In the genomic region with DNA sequence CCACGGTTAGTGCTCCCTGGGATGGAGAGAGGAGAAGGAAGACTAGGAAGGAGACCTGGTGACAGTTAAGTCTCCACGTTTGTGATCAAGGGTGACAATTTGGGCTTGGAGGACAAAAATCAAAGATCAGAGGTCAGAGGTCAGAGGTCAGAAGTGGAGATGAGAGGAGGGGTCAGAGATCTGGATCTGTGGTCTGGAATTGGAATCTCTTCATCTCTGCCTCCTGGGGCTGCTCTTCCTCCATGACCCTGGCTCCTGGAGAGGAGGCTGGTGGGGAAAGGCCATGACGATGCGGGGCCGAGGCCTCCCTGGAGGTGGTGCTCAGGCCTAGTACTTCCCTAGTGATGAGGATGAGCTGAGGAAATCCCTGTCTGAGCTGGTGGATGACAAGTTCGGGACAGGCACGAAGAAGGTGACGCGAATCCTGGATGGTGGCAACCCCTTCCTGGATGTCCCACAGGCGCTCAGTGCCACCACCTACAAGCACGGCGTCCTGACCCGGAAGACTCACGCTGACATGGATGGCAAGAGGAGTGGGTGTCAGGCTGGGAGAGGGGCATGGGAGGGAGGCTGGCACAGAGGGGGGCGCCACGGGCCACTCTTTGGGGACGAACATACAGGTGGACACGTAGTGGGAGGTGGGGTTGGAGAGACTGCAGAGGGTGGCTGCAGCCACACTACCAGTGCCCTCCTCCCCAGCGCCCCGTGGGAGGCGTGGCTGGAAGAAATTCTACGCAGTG, we compare ENCODE assay signal across 30 cellular contexts. TPM values are rescaled to one million over a fixed set of nuclear protein-coding genes. Genes with fewer than 3 reads are reported as not detected.
DNase-seq lines count a peak whose midpoint lies in the region; ATAC-seq and TF ChIP-seq lines count a peak whose summit lies in the region.
"Had no signal": no experiment of that assay in that cellular context is flagged by ENCODE, and none has a peak within 500 bp of the region (broad histone marks: within the 10 kb centered on the region; RNA-seq: fewer than 3 reads in every experiment).

No MANE protein-coding gene starts in this region.

- no peaks in the 10 kb centered on the region for H3K27me3 ChIP-seq in upper lobe of right lung
- H3K27me3 ChIP-seq: BLaER1 treated with 17β-estradiol and CSF1 and Interleukin-3, amounts not matched to agents 10 nM and 100 nM had no signal

- no peaks in the 10 kb centered on the region for H3K36me3 Mint-ChIP-seq in natural killer cell treated with Interleukin-12 subunit alpha and Interleukin-12 subunit beta and Interleukin-15 and Interleukin-18, amount 100 ng/mL, for 72 hours
- H3K36me3 Mint-ChIP-seq in natural killer cell (no peaks in the 10 kb centered on the region), endothelial cell (ENCODE audit: low read depth, unreplicated experiment) (no peaks in the 10 kb centered on the region), nephron progenitor cell (ENCODE audit: low read depth) (no peaks in the 10 kb centered on the region), osteocyte (ENCODE audit: unreplicated experiment) (no peaks in the 10 kb centered on the region)
- H3K36me3 Mint-ChIP-seq: CD8-positive, alpha-beta memory T cell had no signal

- no peak for TF ChIP-seq CTCF in natural killer cell (IDR thresholded peaks at IDR 0.05)
- TF ChIP-seq CTCF in endothelial cell (IDR thresholded peaks at IDR 0.05; ENCODE audit: unreplicated experiment) = no peak
- no peak for TF ChIP-seq CTCF in nephron progenitor cell (IDR thresholded peaks at IDR 0.05)
- TF ChIP-seq CTCF in upper lobe of right lung (IDR thresholded peaks at IDR 0.05) = no peak
- TF ChIP-seq CTCF in osteocyte (IDR thresholded peaks at IDR 0.05) = no peak

- ATAC-seq in natural killer cell treated with Interleukin-12 subunit alpha and Interleukin-12 subunit beta and Interleukin-15 and Interleukin-18, amount 100 ng/mL, for 72 hours = no peak
- ATAC-seq in natural killer cell (no peak), upper lobe of right lung (no peak), HG02852 (IDR thresholded peaks at IDR 0.05; ENCODE audit: unreplicated experiment) (no peak), GM18870 (IDR thresholded peaks at IDR 0.05; ENCODE audit: unreplicated experiment) (no peak)
- ATAC-seq: A549, PC-3 had no signal

- no peaks in the 10 kb centered on the region for H3K9me3 ChIP-seq in upper lobe of right lung
- H3K9me3 ChIP-seq: A549; BLaER1 treated with 17β-estradiol and CSF1 and Interleukin-3, amounts not matched to agents 10 nM and 100 nM; HAP-1 had no signal

- H3K9me3 Mint-ChIP-seq in natural killer cell treated with Interleukin-12 subunit alpha and Interleukin-12 subunit beta and Interleukin-15 and Interleukin-18, amount 100 ng/mL, for 72 hours = no peaks in the 10 kb centered on the region
- H3K9me3 Mint-ChIP-seq in natural killer cell (no peaks in the 10 kb centered on the region), endothelial cell (ENCODE audit: unreplicated experiment) (no peaks in the 10 kb centered on the region), nephron progenitor cell (no peaks in the 10 kb centered on the region), osteocyte (ENCODE audit: unreplicated experiment) (no peaks in the 10 kb centered on the region)
- H3K9me3 Mint-ChIP-seq: CD8-positive, alpha-beta memory T cell had no signal

- no peak overlapping the region for H3K27ac ChIP-seq in upper lobe of right lung
- H3K27ac ChIP-seq: A549; BLaER1 treated with 17β-estradiol and CSF1 and Interleukin-3, amounts not matched to agents 10 nM and 100 nM had no signal

- H3K27ac Mint-ChIP-seq in natural killer cell treated with Interleukin-12 subunit alpha and Interleukin-12 subunit beta and Interleukin-15 and Interleukin-18, amount 100 ng/mL, for 72 hours = no peak overlapping the region
- H3K27ac Mint-ChIP-seq in natural killer cell (no peak overlapping the region), endothelial cell (ENCODE audit: unreplicated experiment) (peak overlapping the region; percentile 41), nephron progenitor cell (peak overlapping the region; percentile 10), osteocyte (ENCODE audit: unreplicated experiment) (no peak overlapping the region)
- H3K27ac Mint-ChIP-seq: CD8-positive, alpha-beta memory T cell had no signal

- DNase-seq in natural killer cell treated with Interleukin-12 subunit alpha and Interleukin-12 subunit beta and Interleukin-15 and Interleukin-18, amount 100 ng/mL, for 72 hours (ENCODE audit: low spot score) = peak; percentile 44
- DNase-seq in natural killer cell = no peak
- DNase-seq in endothelial cell (ENCODE audit: low spot score) = no peak
- DNase-seq in nephron progenitor cell = no peak
- peak; percentile 50 for DNase-seq in upper lobe of right lung
- no peak for DNase-seq in osteocyte (ENCODE audit: extremely low spot score, unreplicated experiment)
- DNase-seq: AML-193, DMS 273 treated with DMSO at 0.1 percent for 48 hours, DMS79, EL, GDM1, GOT3, KBM-7, NCI-H1105 treated with DMSO at 0.1 percent for 48 hours, NCI-H146, NCI-H1930, NCI-H2107, NCI-H524, NCI-H748 treated with DMSO at 0.1 percent for 48 hours, PC-3, Right ventricle myocardium superior had no signal

- no peaks in the 10 kb centered on the region for H3K4me1 ChIP-seq in upper lobe of right lung
- H3K4me1 ChIP-seq: A549; BLaER1 treated with 17β-estradiol and CSF1 and Interleukin-3, amounts not matched to agents 10 nM and 100 nM; HAP-1 had no signal

- H3K4me3 Mint-ChIP-seq in natural killer cell treated with Interleukin-12 subunit alpha and Interleukin-12 subunit beta and Interleukin-15 and Interleukin-18, amount 100 ng/mL, for 72 hours = no peak overlapping the region
- H3K4me3 Mint-ChIP-seq in natural killer cell (no peak overlapping the region), endothelial cell (ENCODE audit: unreplicated experiment) (no peak overlapping the region), nephron progenitor cell (no peak overlapping the region), osteocyte (ENCODE audit: unreplicated experiment) (no peak overlapping the region)
- H3K4me3 Mint-ChIP-seq: CD8-positive, alpha-beta memory T cell had no signal

- H3K36me3 ChIP-seq in upper lobe of right lung = no peaks in the 10 kb centered on the region
- H3K36me3 ChIP-seq: BLaER1 treated with 17β-estradiol and CSF1 and Interleukin-3, amounts not matched to agents 10 nM and 100 nM; HAP-1 had no signal

- no peak overlapping the region for H3K4me3 ChIP-seq in upper lobe of right lung
- H3K4me3 ChIP-seq: A549; BLaER1 treated with 17β-estradiol and CSF1 and Interleukin-3, amounts not matched to agents 10 nM and 100 nM; HAP-1 had no signal

- peaks cover 0 to 5% of the 10 kb centered on the region in 2 donors for H3K4me1 Mint-ChIP-seq in natural killer cell treated with Interleukin-12 subunit alpha and Interleukin-12 subunit beta and Interleukin-15 and Interleukin-18, amount 100 ng/mL, for 72 hours (ENCODE audit: low read depth in 2 of 2)
- no peaks in the 10 kb centered on the region for H3K4me1 Mint-ChIP-seq in natural killer cell
- no peaks in the 10 kb centered on the region for H3K4me1 Mint-ChIP-seq in endothelial cell (ENCODE audit: unreplicated experiment)
- H3K4me1 Mint-ChIP-seq in nephron progenitor cell = no peaks in the 10 kb centered on the region
- H3K4me1 Mint-ChIP-seq in osteocyte (ENCODE audit: unreplicated experiment) = no peaks in the 10 kb centered on the region
- H3K4me1 Mint-ChIP-seq: CD8-positive, alpha-beta memory T cell had no signal

- intact Hi-C loops in natural killer cell (cut with micrococcal nuclease) = no loop called here
- intact Hi-C loops in upper lobe of right lung (cut with DNase I) = no loop called here

- peaks cover 16 to 24% of the 10 kb centered on the region in 2 donors for H3K27me3 Mint-ChIP-seq in natural killer cell treated with Interleukin-12 subunit alpha and Interleukin-12 subunit beta and Interleukin-15 and Interleukin-18, amount 100 ng/mL, for 72 hours
- H3K27me3 Mint-ChIP-seq in natural killer cell (ENCODE audit: low read depth in 2 of 2) = peaks cover 8 to 23% of the 10 kb centered on the region in 2 donors
- H3K27me3 Mint-ChIP-seq in endothelial cell (ENCODE audit: unreplicated experiment) = peaks cover 7% of the 10 kb centered on the region
- H3K27me3 Mint-ChIP-seq in nephron progenitor cell (ENCODE audit: low read depth, poor library complexity) = peaks cover 81% of the 10 kb centered on the region
- peaks cover 37% of the 10 kb centered on the region for H3K27me3 Mint-ChIP-seq in osteocyte (ENCODE audit: unreplicated experiment)

RNA-seq across cellular contexts. Expression of gene PSD2, which starts 41.0 kb away (rescaled TPM):
- total RNA-seq in natural killer cell treated with Interleukin-12 subunit alpha and Interleukin-12 subunit beta and Interleukin-15 and Interleukin-18, amount 100 ng/mL, for 72 hours = not detected
- 1 to 10 TPM; 1.3 to 2.5 (median 1.3) TPM for total RNA-seq in natural killer cell
- total RNA-seq in endothelial cell (ENCODE audit: unreplicated experiment) = 0.15 TPM
- not detected for total RNA-seq in upper lobe of right lung
- total RNA-seq in osteocyte = 0.57 and 0.62 TPM in 2 replicates
- total RNA-seq: CD8-positive, alpha-beta memory T cell; LHCN-M2; MCF 10A; PC-3; Right ventricle myocardium superior; RPMI7951 had no signal

Comparison
In these comparisons a context has a peak if more than half of its experiments do, and no peak if none do; other contexts are left out.
1. DNase-seq: peak in natural killer cell treated with Interleukin-12 subunit alpha and Interleukin-12 subunit beta and Interleukin-15 and Interleukin-18, amount 100 ng/mL, for 72 hours (single experiment) and upper lobe of right lung (single experiment); none in natural killer cell (single experiment), endothelial cell (single experiment), nephron progenitor cell (single experiment) and osteocyte (single experiment).
2. H3K27ac Mint-ChIP-seq: peak in endothelial cell (single experiment) and nephron progenitor cell (single experiment); none in natural killer cell treated with Interleukin-12 subunit alpha and Interleukin-12 subunit beta and Interleukin-15 and Interleukin-18, amount 100 ng/mL, for 72 hours (0 of 2), natural killer cell (0 of 2) and osteocyte (single experiment).